ENCODE assay signal across 8 cellular contexts in genomic region chr2:174846941-174847938, GRCh38.
DNase-seq lines count a peak whose midpoint lies in the region; TF ChIP-seq lines count a peak whose summit lies in the region.

No MANE protein-coding gene starts in this region.

- DNase-seq in Ammon's horn (ENCODE audit: low spot score) (peak; percentile 88), NCI-H2171 treated with DMSO at 0.1 percent for 48 hours (lab: John Stamatoyannopoulos, UW) (peak; percentile 78), dorsolateral prefrontal cortex (peak in 7 of 10 donors; percentile 39 to 72 (median 56)), NCI-H1436 treated with DMSO at 0.1 percent for 48 hours (lab: John Stamatoyannopoulos, UW) (no peak), T-helper 1 cell (no peak), NCI-H526 treated with DMSO at 0.1 percent for 48 hours (lab: John Stamatoyannopoulos, UW) (no peak)
- DNase-seq in activated effector memory CD4-positive, alpha-beta T cell treated with Interleukin-2 at 50 U/mL for 16 hours: no peak

- TF ChIP-seq CTCF in dorsolateral prefrontal cortex (IDR thresholded peaks at IDR 0.05 in 54 of 56, conservative IDR thresholded peaks at IDR 0.05 in 2 of 56; ENCODE audit: low read depth in 1 of 56, partially characterized antibody in 56 of 56): no peak

- H3K9me3 ChIP-seq in muscle layer of colon (ENCODE audit: low read length): no peaks in the 10 kb centered on the region

- H3K27me3 ChIP-seq in dorsolateral prefrontal cortex (no peaks in the 10 kb centered on the region), muscle layer of colon (ENCODE audit: control insufficient read depth in 1 of 2, insufficient read depth in 2 of 2, low read length in 2 of 2) (no peaks in the 10 kb centered on the region)

- intact Hi-C loops in dorsolateral prefrontal cortex (cut with DNase I): loop anchor here in 1 of 2 donors (5.0 to 10.0 kb wide), 2 partner anchors 50 to 72 kb away; no protein-coding TSS in a partner anchor

- peaks cover 3% of the 10 kb centered on the region for H3K4me1 ChIP-seq in muscle layer of colon (ENCODE audit: insufficient read depth, low read length)

- no peaks in the 10 kb centered on the region for H3K36me3 ChIP-seq in muscle layer of colon (ENCODE audit: insufficient read depth, low read length)

- no peak overlapping the region for H3K9ac ChIP-seq in muscle layer of colon (ENCODE audit: low read length)

- H3K27ac ChIP-seq in dorsolateral prefrontal cortex (peak overlapping the region in 58 of 59 donors; percentile 27 to 93 (median 83)), muscle layer of colon (ENCODE audit: low read depth, low read length) (no peak overlapping the region)

- peak overlapping the region; percentile 35 to 79 (median 61) for H3K4me3 ChIP-seq in dorsolateral prefrontal cortex
- peak overlapping the region; percentile 28 to 49 for H3K4me3 ChIP-seq in muscle layer of colon (ENCODE audit: low read depth in 1 of 2, low read length in 2 of 2)

Comparison
In these comparisons a context has a peak if more than half of its experiments do, and no peak if none do; other contexts are left out.
1. DNase-seq: peak in Ammon's horn (single experiment), NCI-H2171 treated with DMSO at 0.1 percent for 48 hours (single experiment) and dorsolateral prefrontal cortex (7 of 10); none in NCI-H1436 treated with DMSO at 0.1 percent for 48 hours (single experiment), T-helper 1 cell (0 of 5), activated effector memory CD4-positive, alpha-beta T cell treated with Interleukin-2 at 50 U/mL for 16 hours (single experiment) and NCI-H526 treated with DMSO at 0.1 percent for 48 hours (single experiment).